ENCODE assay signal across 2 cellular contexts in the genomic region with DNA sequence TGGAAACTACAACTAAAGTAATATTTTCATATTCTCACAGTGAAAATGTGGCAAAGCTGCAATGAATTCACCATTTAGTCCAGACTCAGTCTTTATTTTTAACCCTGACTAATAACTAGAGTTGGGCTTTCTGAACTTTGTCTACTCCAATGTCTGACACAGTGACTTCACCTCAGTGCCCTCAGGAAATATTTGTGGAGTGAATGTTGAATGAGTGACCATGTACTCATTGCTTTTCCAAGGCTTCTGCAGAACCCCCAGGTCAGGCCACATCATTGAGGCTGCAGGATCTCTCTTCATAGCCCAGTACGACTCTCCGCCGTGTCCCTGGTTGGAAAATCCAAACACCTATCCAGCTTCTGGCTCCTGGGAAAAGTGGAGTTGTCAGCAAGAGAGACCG.
A peak's percentile ranks its signal among the peaks of the same experiment; 100 is the strongest.
TF ChIP-seq lines count a peak whose summit lies in the region.

No MANE protein-coding gene starts in this region.

TF ChIP-seq in IMR-90, 13 proteins besides CTCF, POLR2A, EP300 and RAD21:
- TF ChIP-seq RCOR1 (IDR thresholded peaks at IDR 0.05; ENCODE audit: insufficient replicate concordance, low read length): no peak
- TF ChIP-seq BHLHE40 (IDR thresholded peaks at IDR 0.05; ENCODE audit: low read depth, low read length): peak; percentile 6; the same call in 1 of the 2 replicates
- TF ChIP-seq FOS (IDR thresholded peaks at IDR 0.05; ENCODE audit: low read depth, low read length): peak; percentile 64

TF ChIP-seq in HepG2, 621 proteins besides CTCF, POLR2A, EP300 and RAD21:
- TF ChIP-seq FLYWCH1 (CRISPR knock-in tag; IDR thresholded peaks at IDR 0.05) (no peak), SRSF4 (IDR thresholded peaks at IDR 0.05; ENCODE audit: low read depth, low read length, poor library complexity, severe bottlenecking) (no peak), DNMT3B (CRISPR knock-in tag; conservative IDR thresholded peaks at IDR 0.05) (no peak), MYC (CRISPR knock-in tag; IDR thresholded peaks at IDR 0.05; ENCODE audit: borderline replicate concordance) (no peak), ZBTB3 (CRISPR knock-in tag; IDR thresholded peaks at IDR 0.05; ENCODE audit: borderline replicate concordance, low read depth) (no peak), ZNF3 (CRISPR knock-in tag; IDR thresholded peaks at IDR 0.05) (no peak), ZC3H13 (CRISPR knock-in tag; IDR thresholded peaks at IDR 0.05) (no peak), ZBTB1 (CRISPR knock-in tag; IDR thresholded peaks at IDR 0.05; ENCODE audit: borderline replicate concordance) (no peak), ZKSCAN5 (CRISPR knock-in tag; IDR thresholded peaks at IDR 0.05) (no peak), IRX3 (CRISPR knock-in tag; IDR thresholded peaks at IDR 0.05; ENCODE audit: borderline replicate concordance, low read depth) (no peak), NCOA1 (CRISPR knock-in tag; IDR thresholded peaks at IDR 0.05) (no peak), ZSCAN29 (CRISPR knock-in tag; conservative IDR thresholded peaks at IDR 0.05) (no peak), ZNF256 (CRISPR knock-in tag; conservative IDR thresholded peaks at IDR 0.05) (no peak), ZFP36 (IDR thresholded peaks at IDR 0.05; ENCODE audit: borderline replicate concordance, low read depth, low read length, partially characterized antibody) (no peak)
- TF ChIP-seq, protein P1, sequence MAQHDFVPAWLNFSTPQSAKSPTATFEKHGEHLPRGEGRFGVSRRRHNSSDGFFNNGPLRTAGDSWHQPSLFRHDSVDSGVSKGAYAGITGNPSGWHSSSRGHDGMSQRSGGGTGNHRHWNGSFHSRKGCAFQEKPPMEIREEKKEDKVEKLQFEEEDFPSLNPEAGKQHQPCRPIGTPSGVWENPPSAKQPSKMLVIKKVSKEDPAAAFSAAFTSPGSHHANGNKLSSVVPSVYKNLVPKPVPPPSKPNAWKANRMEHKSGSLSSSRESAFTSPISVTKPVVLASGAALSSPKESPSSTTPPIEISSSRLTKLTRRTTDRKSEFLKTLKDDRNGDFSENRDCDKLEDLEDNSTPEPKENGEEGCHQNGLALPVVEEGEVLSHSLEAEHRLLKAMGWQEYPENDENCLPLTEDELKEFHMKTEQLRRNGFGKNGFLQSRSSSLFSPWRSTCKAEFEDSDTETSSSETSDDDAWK (CRISPR knock-in tag; IDR thresholded peaks at IDR 0.05): no peak
- TF ChIP-seq, protein P2, sequence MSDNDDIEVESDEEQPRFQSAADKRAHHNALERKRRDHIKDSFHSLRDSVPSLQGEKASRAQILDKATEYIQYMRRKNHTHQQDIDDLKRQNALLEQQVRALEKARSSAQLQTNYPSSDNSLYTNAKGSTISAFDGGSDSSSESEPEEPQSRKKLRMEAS (IDR thresholded peaks at IDR 0.05): no peak
- TF ChIP-seq, protein P3, sequence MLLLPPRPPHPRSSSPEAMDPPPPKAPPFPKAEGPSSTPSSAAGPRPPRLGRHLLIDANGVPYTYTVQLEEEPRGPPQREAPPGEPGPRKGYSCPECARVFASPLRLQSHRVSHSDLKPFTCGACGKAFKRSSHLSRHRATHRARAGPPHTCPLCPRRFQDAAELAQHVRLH (CRISPR knock-in tag; IDR thresholded peaks at IDR 0.05; ENCODE audit: borderline replicate concordance, low read depth): no peak
- TF ChIP-seq, protein P4, sequence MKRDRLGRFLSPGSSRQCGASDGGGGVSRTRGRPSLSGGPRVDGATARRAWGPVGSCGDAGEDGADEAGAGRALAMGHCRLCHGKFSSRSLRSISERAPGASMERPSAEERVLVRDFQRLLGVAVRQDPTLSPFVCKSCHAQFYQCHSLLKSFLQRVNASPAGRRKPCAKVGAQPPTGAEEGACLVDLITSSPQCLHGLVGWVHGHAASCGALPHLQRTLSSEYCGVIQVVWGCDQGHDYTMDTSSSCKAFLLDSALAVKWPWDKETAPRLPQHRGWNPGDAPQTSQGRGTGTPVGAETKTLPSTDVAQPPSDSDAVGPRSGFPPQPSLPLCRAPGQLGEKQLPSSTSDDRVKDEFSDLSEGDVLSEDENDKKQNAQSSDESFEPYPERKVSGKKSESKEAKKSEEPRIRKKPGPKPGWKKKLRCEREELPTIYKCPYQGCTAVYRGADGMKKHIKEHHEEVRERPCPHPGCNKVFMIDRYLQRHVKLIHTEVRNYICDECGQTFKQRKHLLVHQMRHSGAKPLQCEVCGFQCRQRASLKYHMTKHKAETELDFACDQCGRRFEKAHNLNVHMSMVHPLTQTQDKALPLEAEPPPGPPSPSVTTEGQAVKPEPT (CRISPR knock-in tag; IDR thresholded peaks at IDR 0.05; ENCODE audit: low read depth): no peak
- TF ChIP-seq, protein P5, sequence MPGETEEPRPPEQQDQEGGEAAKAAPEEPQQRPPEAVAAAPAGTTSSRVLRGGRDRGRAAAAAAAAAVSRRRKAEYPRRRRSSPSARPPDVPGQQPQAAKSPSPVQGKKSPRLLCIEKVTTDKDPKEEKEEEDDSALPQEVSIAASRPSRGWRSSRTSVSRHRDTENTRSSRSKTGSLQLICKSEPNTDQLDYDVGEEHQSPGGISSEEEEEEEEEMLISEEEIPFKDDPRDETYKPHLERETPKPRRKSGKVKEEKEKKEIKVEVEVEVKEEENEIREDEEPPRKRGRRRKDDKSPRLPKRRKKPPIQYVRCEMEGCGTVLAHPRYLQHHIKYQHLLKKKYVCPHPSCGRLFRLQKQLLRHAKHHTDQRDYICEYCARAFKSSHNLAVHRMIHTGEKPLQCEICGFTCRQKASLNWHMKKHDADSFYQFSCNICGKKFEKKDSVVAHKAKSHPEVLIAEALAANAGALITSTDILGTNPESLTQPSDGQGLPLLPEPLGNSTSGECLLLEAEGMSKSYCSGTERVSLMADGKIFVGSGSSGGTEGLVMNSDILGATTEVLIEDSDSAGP (CRISPR knock-in tag; IDR thresholded peaks at IDR 0.05; ENCODE audit: borderline replicate concordance): no peak
